16 cellular contexts compared by ENCODE assay signal in genomic region chr3:4645468-4645867, GRCh38.
DNase-seq lines count a peak whose midpoint lies in the region; ATAC-seq and TF ChIP-seq lines count a peak whose summit lies in the region.
"Had no signal": no experiment of that assay in that cellular context is flagged by ENCODE, and none has a peak within 500 bp of the region (broad histone marks: within the 10 kb centered on the region; RNA-seq: fewer than 3 reads in every experiment).

No MANE protein-coding gene starts in this region.

- no peaks in the 10 kb centered on the region for H3K9me3 Mint-ChIP-seq in activated naive CD8-positive, alpha-beta T cell treated with anti-CD3 and anti-CD28 coated beads, Interleukin-2, amount 10 ng/mL, durations not matched to agents 7 days and 5 days
- no peaks in the 10 kb centered on the region for H3K9me3 Mint-ChIP-seq in activated naive CD8-positive, alpha-beta T cell treated with anti-CD3 and anti-CD28 coated beads, Interleukin-2, amount 50 U/mL, for 24 hours
- no peaks in the 10 kb centered on the region for H3K9me3 Mint-ChIP-seq in activated CD4-positive, alpha-beta memory T cell treated with anti-CD3 and anti-CD28 coated beads for 36 hours
- H3K9me3 Mint-ChIP-seq in effector memory CD8-positive, alpha-beta T cell: no peaks in the 10 kb centered on the region
- H3K9me3 Mint-ChIP-seq: GM23338 had no signal

- peak overlapping the region; percentile 14 for H3K4me3 Mint-ChIP-seq in activated naive CD8-positive, alpha-beta T cell treated with anti-CD3 and anti-CD28 coated beads, Interleukin-2, amount 10 ng/mL, durations not matched to agents 7 days and 5 days
- no peak overlapping the region for H3K4me3 Mint-ChIP-seq in activated naive CD8-positive, alpha-beta T cell treated with anti-CD3 and anti-CD28 coated beads, Interleukin-2, amount 50 U/mL, for 24 hours
- H3K4me3 Mint-ChIP-seq in activated CD4-positive, alpha-beta memory T cell treated with anti-CD3 and anti-CD28 coated beads for 36 hours: no peak overlapping the region
- no peak overlapping the region for H3K4me3 Mint-ChIP-seq in effector memory CD8-positive, alpha-beta T cell
- H3K4me3 Mint-ChIP-seq: GM23338 had no signal

- CTCF ChIA-PET in activated CD4-positive, alpha-beta memory T cell treated with anti-CD3 and anti-CD28 coated beads for 36 hours (lab: Charles Lee): interaction anchor here (1.3 kb wide), 1 partner anchor 12 kb away, joined by 4 read pairs; no protein-coding TSS in a partner anchor

- H3K27me3 ChIP-seq in thoracic aorta (replicated peaks; ENCODE audit: insufficient read depth): no peaks in the 10 kb centered on the region
- H3K27me3 ChIP-seq: BE2C had no signal

- peaks cover 21% of the 10 kb centered on the region for H3K36me3 ChIP-seq in thoracic aorta

- no peak for TF ChIP-seq CTCF in thoracic aorta (IDR thresholded peaks at IDR 0.05)

- H3K4me3 ChIP-seq in thoracic aorta: no peak overlapping the region
- H3K4me3 ChIP-seq: GM23338 had no signal

- intact Hi-C loops in activated CD4-positive, alpha-beta memory T cell treated with anti-CD3 and anti-CD28 coated beads for 36 hours (cut with micrococcal nuclease): no loop called here
- intact Hi-C loops in sciatic nerve (cut with DNase I): no loop called here

- H3K27ac ChIP-seq in thoracic aorta: peak overlapping the region; percentile 15 to 33
- H3K27ac ChIP-seq: RWPE1 had no signal

- POLR2A ChIA-PET in activated naive CD8-positive, alpha-beta T cell treated with anti-CD3 and anti-CD28 coated beads, Interleukin-2, amount 10 ng/mL, durations not matched to agents 7 days and 5 days (lab: Charles Lee): no interaction called here
- POLR2A ChIA-PET in activated CD4-positive, alpha-beta memory T cell treated with anti-CD3 and anti-CD28 coated beads for 36 hours (lab: Charles Lee): no interaction called here

- H3K27me3 Mint-ChIP-seq in activated naive CD8-positive, alpha-beta T cell treated with anti-CD3 and anti-CD28 coated beads, Interleukin-2, amount 10 ng/mL, durations not matched to agents 7 days and 5 days: no peaks in the 10 kb centered on the region
- no peaks in the 10 kb centered on the region for H3K27me3 Mint-ChIP-seq in activated naive CD8-positive, alpha-beta T cell treated with anti-CD3 and anti-CD28 coated beads, Interleukin-2, amount 50 U/mL, for 24 hours
- no peaks in the 10 kb centered on the region for H3K27me3 Mint-ChIP-seq in activated CD4-positive, alpha-beta memory T cell treated with anti-CD3 and anti-CD28 coated beads for 36 hours
- no peaks in the 10 kb centered on the region for H3K27me3 Mint-ChIP-seq in effector memory CD8-positive, alpha-beta T cell

- peaks cover 46% of the 10 kb centered on the region for H3K36me3 Mint-ChIP-seq in activated naive CD8-positive, alpha-beta T cell treated with anti-CD3 and anti-CD28 coated beads, Interleukin-2, amount 10 ng/mL, durations not matched to agents 7 days and 5 days
- peaks cover 70% of the 10 kb centered on the region for H3K36me3 Mint-ChIP-seq in activated naive CD8-positive, alpha-beta T cell treated with anti-CD3 and anti-CD28 coated beads, Interleukin-2, amount 50 U/mL, for 24 hours (ENCODE audit: low read depth)
- peaks cover 37% of the 10 kb centered on the region for H3K36me3 Mint-ChIP-seq in activated CD4-positive, alpha-beta memory T cell treated with anti-CD3 and anti-CD28 coated beads for 36 hours
- H3K36me3 Mint-ChIP-seq in effector memory CD8-positive, alpha-beta T cell (ENCODE audit: insufficient read depth): peaks cover 22% of the 10 kb centered on the region

- peak; percentile 82 for ATAC-seq in activated naive CD8-positive, alpha-beta T cell treated with anti-CD3 and anti-CD28 coated beads, Interleukin-2, amount 10 ng/mL, durations not matched to agents 7 days and 5 days (ENCODE audit: low read depth)
- no peak for ATAC-seq in activated naive CD8-positive, alpha-beta T cell treated with anti-CD3 and anti-CD28 coated beads, Interleukin-2, amount 50 U/mL, for 24 hours
- ATAC-seq in effector memory CD8-positive, alpha-beta T cell (replicated peaks): peak; percentile 49
- ATAC-seq in thoracic aorta (ENCODE audit: insufficient number of reproducible peaks, low FRiP score, low read depth) (no peak), sciatic nerve (no peak)
- ATAC-seq: GM23338 had no signal

- H3K4me1 ChIP-seq in thoracic aorta (ENCODE audit: control insufficient read depth in 1 of 2, low read depth in 2 of 2): peaks cover 4 to 11% of the 10 kb centered on the region in 2 donors
- H3K4me1 ChIP-seq: BE2C had no signal

- H3K4me1 Mint-ChIP-seq in activated naive CD8-positive, alpha-beta T cell treated with anti-CD3 and anti-CD28 coated beads, Interleukin-2, amount 10 ng/mL, durations not matched to agents 7 days and 5 days: peaks cover 22% of the 10 kb centered on the region
- no peaks in the 10 kb centered on the region for H3K4me1 Mint-ChIP-seq in activated naive CD8-positive, alpha-beta T cell treated with anti-CD3 and anti-CD28 coated beads, Interleukin-2, amount 50 U/mL, for 24 hours
- H3K4me1 Mint-ChIP-seq in activated CD4-positive, alpha-beta memory T cell treated with anti-CD3 and anti-CD28 coated beads for 36 hours (ENCODE audit: low read depth): peaks cover 7% of the 10 kb centered on the region
- peaks cover 2 to 6% of the 10 kb centered on the region in 2 donors for H3K4me1 Mint-ChIP-seq in effector memory CD8-positive, alpha-beta T cell (ENCODE audit: low read depth in 2 of 2)
- H3K4me1 Mint-ChIP-seq: GM23338 had no signal

- DNase-seq in activated naive CD8-positive, alpha-beta T cell treated with anti-CD3 and anti-CD28 coated beads, Interleukin-2, amount 10 ng/mL, durations not matched to agents 7 days and 5 days: no peak
- DNase-seq in activated naive CD8-positive, alpha-beta T cell treated with anti-CD3 and anti-CD28 coated beads, Interleukin-2, amount 50 U/mL, for 24 hours: no peak
- DNase-seq in activated CD4-positive, alpha-beta memory T cell treated with anti-CD3 and anti-CD28 coated beads for 36 hours: peak; percentile 40
- no peak for DNase-seq in effector memory CD8-positive, alpha-beta T cell
- DNase-seq in thoracic aorta (ENCODE audit: low spot score) (no peak), NCI-H446 treated with DMSO at 0.1 percent for 48 hours (lab: John Stamatoyannopoulos, UW) (no peak), sciatic nerve (ENCODE audit: low spot score) (no peak)
- DNase-seq: BE2C; EL; NCI-H1436; NCI-H2081; NCI-H526 treated with DMSO at 0.1 percent for 48 hours; NK-92 treated with Interleukin-12 subunit alpha and Interleukin-12 subunit beta, amount 100 ng/mL, for 24 hours; OCI-M1 had no signal

- H3K27ac Mint-ChIP-seq in activated naive CD8-positive, alpha-beta T cell treated with anti-CD3 and anti-CD28 coated beads, Interleukin-2, amount 10 ng/mL, durations not matched to agents 7 days and 5 days: peak overlapping the region; percentile 54
- no peak overlapping the region for H3K27ac Mint-ChIP-seq in activated naive CD8-positive, alpha-beta T cell treated with anti-CD3 and anti-CD28 coated beads, Interleukin-2, amount 50 U/mL, for 24 hours
- H3K27ac Mint-ChIP-seq in activated CD4-positive, alpha-beta memory T cell treated with anti-CD3 and anti-CD28 coated beads for 36 hours: no peak overlapping the region
- H3K27ac Mint-ChIP-seq in effector memory CD8-positive, alpha-beta T cell: peak overlapping the region; percentile 21 to 74
- H3K27ac Mint-ChIP-seq: GM23338 had no signal

- H3K9me3 ChIP-seq in thoracic aorta: no peaks in the 10 kb centered on the region
- H3K9me3 ChIP-seq: BE2C had no signal

Comparison
In these comparisons a context has a peak if more than half of its experiments do, and no peak if none do; other contexts are left out.
1. ATAC-seq: peak in activated naive CD8-positive, alpha-beta T cell treated with anti-CD3 and anti-CD28 coated beads, Interleukin-2, amount 10 ng/mL, durations not matched to agents 7 days and 5 days (single experiment) and effector memory CD8-positive, alpha-beta T cell (single experiment); none in activated naive CD8-positive, alpha-beta T cell treated with anti-CD3 and anti-CD28 coated beads, Interleukin-2, amount 50 U/mL, for 24 hours (single experiment), thoracic aorta (single experiment) and sciatic nerve (single experiment).
2. H3K27ac Mint-ChIP-seq: peak in activated naive CD8-positive, alpha-beta T cell treated with anti-CD3 and anti-CD28 coated beads, Interleukin-2, amount 10 ng/mL, durations not matched to agents 7 days and 5 days (single experiment) and effector memory CD8-positive, alpha-beta T cell (2 of 2); none in activated naive CD8-positive, alpha-beta T cell treated with anti-CD3 and anti-CD28 coated beads, Interleukin-2, amount 50 U/mL, for 24 hours (single experiment) and activated CD4-positive, alpha-beta memory T cell treated with anti-CD3 and anti-CD28 coated beads for 36 hours (single experiment).